In genomic region chr22:31244044-31244942, GRCh38 we compare ENCODE assay signal across 11 cellular contexts. TPM values are rescaled to one million over a fixed set of nuclear protein-coding genes. Genes with fewer than 3 reads are reported as not detected.
A peak's percentile ranks its signal among the peaks of the same experiment; 100 is the strongest.
DNase-seq lines count a peak whose midpoint lies in the region; ATAC-seq, FAIRE-seq and TF ChIP-seq lines count a peak whose summit lies in the region.
"Had no signal": no experiment of that assay in that cellular context is flagged by ENCODE, and none has a peak within 500 bp of the region (broad histone marks: within the 10 kb centered on the region; RNA-seq: fewer than 3 reads in every experiment).

No MANE protein-coding gene starts in this region.

- CTCF ChIA-PET in K562 (lab: Yijun Ruan, JAX; ENCODE audit: low intra/inter-chr PET ratio), result no interaction called here
- CTCF ChIA-PET in activated CD8-positive, alpha-beta T cell treated with anti-CD3 and anti-CD28 coated beads, Interleukin-2, amount 10 ng/mL, durations not matched to agents 7 days and 5 days (lab: Charles Lee), result interaction anchor here (1.5 to 2.4 kb wide), 2 partner anchors 12 to 29 kb away, joined by 4 to 11 read pairs; no protein-coding TSS in a partner anchor

- H3K9me3 Mint-ChIP-seq in activated CD8-positive, alpha-beta T cell treated with anti-CD3 and anti-CD28 coated beads, Interleukin-2, amount 10 ng/mL, durations not matched to agents 7 days and 5 days (ENCODE audit: insufficient read depth), result no peaks in the 10 kb centered on the region

- peaks cover 9% of the 10 kb centered on the region; the same call in 1 of the 2 replicates for H4K20me1 ChIP-seq in K562 (replicated peaks; ENCODE audit: control insufficient read depth, insufficient read depth, low read length)

- no peak for TF ChIP-seq EP300 in K562 (IDR thresholded peaks at IDR 0.05; ENCODE audit: low read length)

- H3K79me2 ChIP-seq in K562 (ENCODE audit: control insufficient read depth, insufficient read depth, low read length), result no peaks in the 10 kb centered on the region

- peak overlapping the region; percentile 80 for H3K27ac ChIP-seq in cardiac muscle cell
- H3K27ac ChIP-seq in K562 (ENCODE audit: extremely low read depth, low read depth, low read length), result no peak overlapping the region
- H3K27ac ChIP-seq in uterus, result peak overlapping the region; percentile 47 to 52

- no peaks in the 10 kb centered on the region for H3K27me3 Mint-ChIP-seq in activated CD8-positive, alpha-beta T cell treated with anti-CD3 and anti-CD28 coated beads, Interleukin-2, amount 10 ng/mL, durations not matched to agents 7 days and 5 days (ENCODE audit: low read depth)

- H3K4me1 ChIP-seq in cardiac muscle cell (ENCODE audit: low read depth) (peaks cover 22% of the 10 kb centered on the region), K562 (replicated peaks in 1 of 2; ENCODE audit: control insufficient read depth in 2 of 2, insufficient read depth in 2 of 2, low read length in 2 of 2) (peaks cover 7 to 22% of the 10 kb centered on the region in 2 experiments; a peak in 4 of 5 replicates), uterus (no peaks in the 10 kb centered on the region)

- intact Hi-C loops in Right ventricle myocardium inferior (cut with DNase I), result no loop called here
- intact Hi-C loops in K562 (cut with micrococcal nuclease), result no loop called here
- intact Hi-C loops in uterus (cut with DNase I; ENCODE audit: low total_unique reads), result no loop called here

- H3K27ac Mint-ChIP-seq in activated CD8-positive, alpha-beta T cell treated with anti-CD3 and anti-CD28 coated beads, Interleukin-2, amount 10 ng/mL, durations not matched to agents 7 days and 5 days, result no peak overlapping the region

- in situ Hi-C loops in K562 (cut with MboI), result no loop called here
- in situ Hi-C loops in GM13976 (cut with MboI; ENCODE audit: low sequenced_read_pairs, unreplicated experiment), result no loop called here

- H3K4me2 ChIP-seq in K562 (ENCODE audit: insufficient read depth, low read length), result no peak overlapping the region

- TF ChIP-seq POLR2A in K562 (conservative IDR thresholded peaks at IDR 0.05) (no peak), uterus (IDR thresholded peaks at IDR 0.05) (no peak)

- H3K9me1 ChIP-seq in K562 (ENCODE audit: control insufficient read depth, insufficient read depth, low read length), result peaks cover 4% of the 10 kb centered on the region

- TF ChIP-seq CTCF in cardiac muscle cell (IDR thresholded peaks at IDR 0.05; ENCODE audit: low read depth, low read length) (no peak), K562 (IDR thresholded peaks at IDR 0.05 in 2 of 3, conservative IDR thresholded peaks at IDR 0.05 in 1 of 3; ENCODE audit: insufficient read depth in 2 of 3, low read depth in 1 of 3, low read length in 3 of 3) (no peak), uterus (IDR thresholded peaks at IDR 0.05) (no peak), GM13976 (IDR thresholded peaks at IDR 0.05; ENCODE audit: borderline replicate concordance, control extremely low read depth, extremely low read depth, insufficient read depth, missing control alignments) (no peak)

- no TSS peak for BruUV-seq in K562 (replicated peaks; lab: Mats Ljungman, UMichigan)

- H3K9ac ChIP-seq in K562 (ENCODE audit: insufficient read depth in 1 of 2, low read depth in 2 of 2, low read length in 2 of 2), result peak overlapping the region in 1 of 2 experiments; percentile 2; a peak in 1 of 4 replicates

- ATAC-seq in Right ventricle myocardium inferior, result no peak
- ATAC-seq in K562, result peak; percentile 31; the same call in 1 of the 3 replicates
- no peak for ATAC-seq in activated CD8-positive, alpha-beta T cell treated with anti-CD3 and anti-CD28 coated beads, Interleukin-2, amount 10 ng/mL, durations not matched to agents 7 days and 5 days
- no peak for ATAC-seq in GM19397 (IDR thresholded peaks at IDR 0.05; ENCODE audit: unreplicated experiment)

- no peaks in the 10 kb centered on the region for H3K27me3 ChIP-seq in cardiac muscle cell
- no peaks in the 10 kb centered on the region for H3K27me3 ChIP-seq in K562 (ENCODE audit: control insufficient read depth in 2 of 2, insufficient read depth in 2 of 2, low read length in 2 of 2)
- H3K27me3 ChIP-seq in uterus, result no peaks in the 10 kb centered on the region

- H3K9me3 ChIP-seq in cardiac muscle cell (ENCODE audit: low read depth), result no peaks in the 10 kb centered on the region
- no peaks in the 10 kb centered on the region for H3K9me3 ChIP-seq in K562 (replicated peaks; ENCODE audit: control insufficient read depth, insufficient read depth, low read depth, low read length)
- no peaks in the 10 kb centered on the region for H3K9me3 ChIP-seq in uterus

- H3K4me3 ChIP-seq in cardiac muscle cell, result no peak overlapping the region
- no peak overlapping the region for H3K4me3 ChIP-seq in K562
- H3K4me3 ChIP-seq in uterus, result no peak overlapping the region

- POLR2A ChIA-PET in K562 (lab: Yijun Ruan, JAX), result interaction anchor here (1.1 kb wide), 1 partner anchor 10 kb away, joined by 3 read pairs; no protein-coding TSS in a partner anchor
- POLR2A ChIA-PET in activated CD8-positive, alpha-beta T cell treated with anti-CD3 and anti-CD28 coated beads, Interleukin-2, amount 10 ng/mL, durations not matched to agents 7 days and 5 days (lab: Charles Lee), result no interaction called here

- peaks cover 6% of the 10 kb centered on the region for H3K36me3 Mint-ChIP-seq in activated CD8-positive, alpha-beta T cell treated with anti-CD3 and anti-CD28 coated beads, Interleukin-2, amount 10 ng/mL, durations not matched to agents 7 days and 5 days (ENCODE audit: low read depth)

- H3K4me1 Mint-ChIP-seq in activated CD8-positive, alpha-beta T cell treated with anti-CD3 and anti-CD28 coated beads, Interleukin-2, amount 10 ng/mL, durations not matched to agents 7 days and 5 days (ENCODE audit: low read depth), result peaks cover 38% of the 10 kb centered on the region

- no peak for FAIRE-seq in K562 (lab: Jason Lieb, UNC)

- TF ChIP-seq RAD21 in K562 (CRISPR knock-in tag; conservative IDR thresholded peaks at IDR 0.05 in 1 of 2, IDR thresholded peaks at IDR 0.05 in 1 of 2), result no peak

- 50% methylated on average over 4 of the region's 9 CpGs for WGBS in K562 (ENCODE audit: insufficient coverage, low coverage, missing lambda C conversion rate)

- H3K4me3 Mint-ChIP-seq in activated CD8-positive, alpha-beta T cell treated with anti-CD3 and anti-CD28 coated beads, Interleukin-2, amount 10 ng/mL, durations not matched to agents 7 days and 5 days, result no peak overlapping the region

- DNase-seq in cardiac muscle cell (ENCODE audit: low read depth in 1 of 2, low spot score in 1 of 2) (peak; percentile 69 to 80), Right ventricle myocardium inferior (ENCODE audit: missing footprints) (no peak), K562 (ENCODE audit: extremely low read depth in 1 of 4, low spot score in 3 of 4) (peak in 1 of 4 experiments; percentile 37), kidney glomerular epithelial cell (lab: John Stamatoyannopoulos, UW) (peak; percentile 76), uterus (peak in 1 of 2 donors; percentile 34), GM13976 (ENCODE audit: low spot score) (no peak)
- DNase-seq in activated CD8-positive, alpha-beta T cell treated with anti-CD3 and anti-CD28 coated beads, Interleukin-2, amount 10 ng/mL, durations not matched to agents 7 days and 5 days, result no peak
- DNase-seq: C1 segment of cervical spinal cord, hippocampal formation, NCI-H1930 had no signal

- no peak overlapping the region for H2AFZ ChIP-seq in K562 (ENCODE audit: low read depth, low read length)

- H3K36me3 ChIP-seq in cardiac muscle cell (no peaks in the 10 kb centered on the region), K562 (ENCODE audit: control insufficient read depth, insufficient read depth, low read length) (peaks cover 5% of the 10 kb centered on the region; the same call in 2 of the 3 replicates), uterus (no peaks in the 10 kb centered on the region)

RNA-seq across cellular contexts. Expression of gene LIMK2, which starts 32.2 kb away (rescaled TPM):
- 29.4 and 32.8 TPM in 2 replicates for total RNA-seq in cardiac muscle cell
- 23.2 and 31.4 TPM in 2 replicates for polyA plus RNA-seq in cardiac muscle cell
- 11.6 TPM for total RNA-seq in Right ventricle myocardium inferior
- 40.3 and 41.1 TPM in 2 replicates for total RNA-seq in K562 (2011; cell fraction: chromatin; rRNA removed; ENCODE audit: low replicate concordance)
- total RNA-seq in K562 (2011; cell fraction: nucleolus; rRNA removed), result 17.3 and 19.1 TPM in 2 replicates
- 26.4 and 30.2 TPM in 2 replicates for total RNA-seq in K562 (2011; cell fraction: nucleoplasm; rRNA removed)
- total RNA-seq in K562 (2014; rRNA removed), result 11.1 and 14.5 TPM in 2 replicates
- 8.0 and 8.5 TPM in 2 replicates for total RNA-seq in K562 (2014; rRNA removed; fragmentation: Illumina TruSeq; extraction: Trizol)
- total RNA-seq in K562 (2015; rRNA removed; fragmentation: Illumina TruSeq; extraction: Trizol), result 7.9 and 8.9 TPM in 2 replicates
- total RNA-seq in K562 (2021), result 14.2 TPM in 2 replicates
- polyA plus RNA-seq in K562 (2011; rRNA removed), result 4.3 and 6.6 TPM in 2 replicates
- 5.3 and 5.8 TPM in 2 replicates for polyA plus RNA-seq in K562 (2011; cell fraction: cytosol; rRNA removed)
- 12.7 and 15.5 TPM in 2 replicates for polyA plus RNA-seq in K562 (2011; cell fraction: nucleus; rRNA removed)
- 8.8 and 9.2 TPM in 2 replicates for polyA plus RNA-seq in K562 (2012)
- polyA plus RNA-seq in K562 (2014; fragmentation: Illumina TruSeq; extraction: Trizol), result 12.0 and 12.3 TPM in 2 replicates
- 1 to 10 TPM; 1.1 to 1.3 TPM for polyA plus RNA-seq in K562 (2014; fragmentation: Nextera tagmentation; extraction: Ambion mirVana)
- 5.9 and 9.0 TPM in 2 replicates for polyA plus RNA-seq in K562 (2014; rRNA removed)
- polyA minus RNA-seq in K562 (2011; rRNA and poly(A)+ RNA removed), result 7.1 and 8.2 TPM in 2 replicates
- polyA minus RNA-seq in K562 (2011; cell fraction: cytosol; rRNA and poly(A)+ RNA removed), result 3.5 and 3.9 TPM in 2 replicates
- 7.9 and 14.3 TPM in 2 replicates for polyA minus RNA-seq in K562 (2011; cell fraction: nucleus; rRNA and poly(A)+ RNA removed)
- total RNA-seq in uterus, result 10 to 100 TPM in 2 of 4 donors, 1 to 10 TPM in 2; 7.2 to 52.0 (median 22.1) TPM
- 10 to 100 TPM; 42.7 to 44.3 TPM for total RNA-seq in activated CD8-positive, alpha-beta T cell treated with anti-CD3 and anti-CD28 coated beads, Interleukin-2, amount 10 ng/mL, durations not matched to agents 7 days and 5 days

RNA-seq across cellular contexts. Expression of gene PIK3IP1, which starts 48.0 kb away (rescaled TPM):
- total RNA-seq in cardiac muscle cell (7.2 and 9.8 TPM in 2 replicates), Right ventricle myocardium inferior (13.7 TPM), K562 (2014; rRNA removed) (0.77 and 1.0 TPM in 2 replicates), K562 (2014; rRNA removed; fragmentation: Illumina TruSeq; extraction: Trizol) (0.67 and 0.76 TPM in 2 replicates), K562 (2015; rRNA removed; fragmentation: Illumina TruSeq; extraction: Trizol) (0.68 and 0.87 TPM in 2 replicates), K562 (2021) (1.3 TPM in 2 replicates), uterus (10 to 100 TPM; 12.7 to 35.1 (median 24.7) TPM)
- polyA plus RNA-seq in cardiac muscle cell (6.5 and 12.0 TPM in 2 replicates), K562 (2011; rRNA removed) (0.71 and 2.3 TPM in 2 replicates), K562 (2014; fragmentation: Illumina TruSeq; extraction: Trizol) (0.83 and 1.1 TPM in 2 replicates), K562 (2014; fragmentation: Nextera tagmentation; extraction: Ambion mirVana) (under 1 TPM; 0.11 to 0.18 TPM), K562 (2014; rRNA removed) (0.88 and 1.2 TPM in 2 replicates)
- total RNA-seq in K562 (2011; cell fraction: chromatin; rRNA removed; ENCODE audit: low replicate concordance), result 3.1 and 4.7 TPM in 2 replicates
- 5.1 and 6.2 TPM in 2 replicates for total RNA-seq in K562 (2011; cell fraction: nucleolus; rRNA removed)
- 5.6 and 6.2 TPM in 2 replicates for total RNA-seq in K562 (2011; cell fraction: nucleoplasm; rRNA removed)
- polyA plus RNA-seq in K562 (2011; cell fraction: cytosol; rRNA removed), result 0.73 and 2.3 TPM in 2 replicates
- polyA plus RNA-seq in K562 (2011; cell fraction: nucleus; rRNA removed), result 1.7 and 2.8 TPM in 2 replicates
- polyA plus RNA-seq in K562 (2012), result 1.0 and 2.6 TPM in 2 replicates
- polyA minus RNA-seq in K562 (2011; rRNA and poly(A)+ RNA removed), result 1.1 and 2.5 TPM in 2 replicates
- 2.5 TPM in 1 of 2 replicates, not detected in the other for polyA minus RNA-seq in K562 (2011; cell fraction: cytosol; rRNA and poly(A)+ RNA removed)
- polyA minus RNA-seq in K562 (2011; cell fraction: nucleus; rRNA and poly(A)+ RNA removed), result 1.2 and 3.6 TPM in 2 replicates
- 10 to 100 TPM; 13.2 to 16.1 TPM for total RNA-seq in activated CD8-positive, alpha-beta T cell treated with anti-CD3 and anti-CD28 coated beads, Interleukin-2, amount 10 ng/mL, durations not matched to agents 7 days and 5 days

Comparison
In these comparisons a context has a peak if more than half of its experiments do, and no peak if none do; other contexts are left out.
1. DNase-seq: peak in cardiac muscle cell (2 of 2) and kidney glomerular epithelial cell (single experiment); none in Right ventricle myocardium inferior (single experiment), activated CD8-positive, alpha-beta T cell treated with anti-CD3 and anti-CD28 coated beads, Interleukin-2, amount 10 ng/mL, durations not matched to agents 7 days and 5 days (single experiment) and GM13976 (single experiment).